In genomic region chr10:7054915-7055314, GRCh38 we compare ENCODE assay signal across 8 cellular contexts.
DNase-seq lines count a peak whose midpoint lies in the region; ATAC-seq and TF ChIP-seq lines count a peak whose summit lies in the region.

No MANE protein-coding gene starts in this region.

- H3K4me1 ChIP-seq in SK-N-SH (ENCODE audit: control insufficient read depth in 1 of 2, insufficient read depth in 2 of 2, low read depth in 1 of 2, low read length in 1 of 2), result no peaks in the 10 kb centered on the region

- no peak overlapping the region for H3K27ac Mint-ChIP-seq in memory B cell

- H3K27me3 Mint-ChIP-seq in memory B cell, result peaks cover 5% of the 10 kb centered on the region

- TF ChIP-seq RAD21 in SK-N-SH (IDR thresholded peaks at IDR 0.05; ENCODE audit: low read length), result peak; percentile 36

- H3K4me3 ChIP-seq in HFF-Myc (replicated peaks; ENCODE audit: low read depth, low read length) (no peak overlapping the region), SK-N-SH (ENCODE audit: low read depth in 2 of 2, low read length in 1 of 2) (no peak overlapping the region; a peak in 1 of 4 replicates)

- WGBS in SK-N-SH (ENCODE audit: low lambda C conversion rate), result 27% methylated on average over 6 of the region's 6 CpGs

- peak; percentile 8 for TF ChIP-seq CTCF in HFF-Myc (IDR thresholded peaks at IDR 0.05; ENCODE audit: low read depth, low read length, missing control alignments)
- peak; percentile 39; the same call in 1 of the 2 replicates for TF ChIP-seq CTCF in SK-N-SH (IDR thresholded peaks at IDR 0.05)

- no peaks in the 10 kb centered on the region for H3K36me3 Mint-ChIP-seq in memory B cell

- POLR2A ChIA-PET in SK-N-SH (lab: Yijun Ruan, JAX), result no interaction called here

- no peak overlapping the region for H3K4me3 Mint-ChIP-seq in memory B cell

- H3K36me3 ChIP-seq in SK-N-SH (replicated peaks in 1 of 2; ENCODE audit: control insufficient read depth in 1 of 2, insufficient read depth in 2 of 2, low read length in 1 of 2), result no peaks in the 10 kb centered on the region

- H3F3A ChIP-seq in SK-N-SH (replicated peaks; ENCODE audit: insufficient read depth), result no peaks in the 10 kb centered on the region

- no peaks in the 10 kb centered on the region for H3K79me2 ChIP-seq in SK-N-SH (ENCODE audit: insufficient read depth)

- DNase-seq in ELR (ENCODE audit: low read depth) (peak; percentile 3), HFF-Myc (ENCODE audit: extremely low read depth, low read depth) (no peak), SK-N-SH (peak; percentile 46), memory B cell (ENCODE audit: low spot score in 2 of 2) (no peak), kidney tubule cell (ENCODE audit: low spot score) (no peak), pons (ENCODE audit: low spot score) (no peak)
- DNase-seq in stimulated activated CD4-positive, alpha-beta T cell treated with anti-CD3 and anti-CD28 coated beads, Interleukin-4, amount 100 ng/mL, for 1 hour, result no peak

- H3K9ac ChIP-seq in SK-N-SH, result no peak overlapping the region

- no peaks in the 10 kb centered on the region for H3K4me1 Mint-ChIP-seq in memory B cell

- no peaks in the 10 kb centered on the region for H3K27me3 ChIP-seq in SK-N-SH (ENCODE audit: insufficient read depth)

- no peaks in the 10 kb centered on the region for H3K9me3 ChIP-seq in SK-N-SH

- H3K9me3 Mint-ChIP-seq in memory B cell, result peaks cover 2% of the 10 kb centered on the region

- H3K9me2 ChIP-seq in SK-N-SH, result no peaks in the 10 kb centered on the region

- no peak overlapping the region for H3K27ac ChIP-seq in SK-N-SH (ENCODE audit: low read depth in 2 of 2, low read length in 1 of 2)

- no peak overlapping the region for H3K4me2 ChIP-seq in SK-N-SH

- no peaks in the 10 kb centered on the region for H4K20me1 ChIP-seq in SK-N-SH (ENCODE audit: insufficient read depth)

- TF ChIP-seq EP300 in SK-N-SH (IDR thresholded peaks at IDR 0.05; ENCODE audit: borderline replicate concordance in 1 of 2, low read depth in 1 of 2, low read length in 1 of 2), result no peak

- CTCF ChIA-PET in SK-N-SH (lab: Yijun Ruan, JAX), result interaction anchor here (0.6 to 1.3 kb wide), 4 partner anchors 11 to 354 kb away, joined by 3 to 6 read pairs (median 3); no protein-coding TSS in a partner anchor

- ATAC-seq in memory B cell (ENCODE audit: low read depth), result peak; percentile 37
- no peak for ATAC-seq in GM18873 (IDR thresholded peaks at IDR 0.05; ENCODE audit: low FRiP score, unreplicated experiment)

- H2AFZ ChIP-seq in SK-N-SH (ENCODE audit: low read depth), result no peak overlapping the region

TF ChIP-seq in SK-N-SH, 30 proteins besides CTCF, POLR2A, EP300 and RAD21:
- TF ChIP-seq PBX3 (IDR thresholded peaks at IDR 0.05) (no peak), USF1 (IDR thresholded peaks at IDR 0.05; ENCODE audit: borderline replicate concordance, low read depth) (peak; percentile 64; the same call in 1 of the 2 replicates), FOXM1 (IDR thresholded peaks at IDR 0.05; ENCODE audit: low read depth) (no peak), SMC3 (IDR thresholded peaks at IDR 0.05; ENCODE audit: low read depth, low read length) (no peak)

Comparison
In these comparisons a context has a peak if more than half of its experiments do, and no peak if none do; other contexts are left out.
1. DNase-seq: peak in ELR (single experiment) and SK-N-SH (single experiment); none in HFF-Myc (single experiment), memory B cell (0 of 2), kidney tubule cell (single experiment), stimulated activated CD4-positive, alpha-beta T cell treated with anti-CD3 and anti-CD28 coated beads, Interleukin-4, amount 100 ng/mL, for 1 hour (single experiment) and pons (single experiment).